22 cellular contexts compared by ENCODE assay signal in genomic region chr13:35345992-35346391, GRCh38.
"Had no signal": no experiment of that assay in that cellular context is flagged by ENCODE, and none has a peak within 500 bp of the region (broad histone marks: within the 10 kb centered on the region; RNA-seq: fewer than 3 reads in every experiment).

No MANE protein-coding gene starts in this region.

- H3K27ac Mint-ChIP-seq: endodermal cell, naive B cell, nephron progenitor cell had no signal

- H3K9me3 ChIP-seq: right atrium auricular region, stomach had no signal

- H3K9me3 Mint-ChIP-seq: endodermal cell, nephron progenitor cell had no signal

- H3K27me3 Mint-ChIP-seq: naive B cell had no signal

- H3K4me1 Mint-ChIP-seq: naive B cell had no signal

- H3K27me3 ChIP-seq: foreskin keratinocyte, hepatocyte, right atrium auricular region, stomach had no signal

- DNase-seq: effector CD4-positive, alpha-beta T cell; endodermal cell; erythroblast; foreskin keratinocyte; head of caudate nucleus; kidney; left cardiac atrium; left ventricle myocardium superior; mesenchymal stem cell; naive B cell; nephron progenitor cell; posterior cingulate gyrus; small intestine; stimulated activated CD4-positive, alpha-beta T cell treated with anti-CD3 and anti-CD28 coated beads, Interleukin-12 subunit alpha, Interleukin-12 subunit beta, amount 100 ng/mL, for 4 hours; stimulated activated naive CD4-positive, alpha-beta T cell; stomach; substantia nigra; trophoblast cell had no signal

- H3K4me3 ChIP-seq: coronary artery, hepatocyte, lung, right atrium auricular region, stomach had no signal

- H3K36me3 ChIP-seq: right atrium auricular region, stomach had no signal

- H3K27ac ChIP-seq: coronary artery, foreskin keratinocyte, hepatocyte, right atrium auricular region, stomach had no signal

- H3K36me3 Mint-ChIP-seq: naive B cell had no signal

- H3K4me3 Mint-ChIP-seq: endodermal cell, naive B cell, nephron progenitor cell had no signal

- ATAC-seq: foreskin keratinocyte, left cardiac atrium, left ventricle myocardium superior had no signal
